Comparison of ENCODE assay signal across 10 cellular contexts in the genomic region with DNA sequence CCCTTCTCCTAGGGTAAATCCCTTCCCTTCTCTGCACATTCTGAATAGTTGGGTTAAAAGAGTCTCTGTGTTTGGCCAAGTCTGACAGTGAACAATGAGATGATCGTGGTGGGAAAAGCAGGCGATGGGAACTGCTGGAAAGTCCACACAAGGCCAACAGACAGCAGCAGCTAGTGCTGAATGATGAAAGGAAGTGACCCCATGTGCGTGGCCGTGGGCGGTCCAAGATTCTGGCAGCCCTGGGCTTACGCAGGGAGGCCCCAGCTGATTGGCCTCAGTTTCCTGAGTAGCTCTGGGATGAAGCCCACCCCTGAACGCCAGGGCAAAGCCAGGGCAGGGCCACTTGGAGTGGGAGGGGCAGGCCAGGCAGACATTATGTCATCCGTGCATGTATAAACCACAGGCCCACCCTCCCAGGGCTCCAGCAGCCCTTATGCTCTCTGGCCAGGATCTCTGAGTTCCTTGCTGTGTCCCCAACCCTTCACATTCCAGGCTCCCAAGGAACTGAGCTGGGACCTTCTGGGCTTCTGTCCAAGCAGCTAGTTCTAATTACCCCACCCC. TPM values are rescaled to one million over a fixed set of nuclear protein-coding genes. Genes with fewer than 3 reads are reported as not detected.
A peak's percentile ranks its signal among the peaks of the same experiment; 100 is the strongest.
DNase-seq lines count a peak whose midpoint lies in the region; ATAC-seq and TF ChIP-seq lines count a peak whose summit lies in the region.
"Had no signal": no experiment of that assay in that cellular context is flagged by ENCODE, and none has a peak within 500 bp of the region (broad histone marks: within the 10 kb centered on the region; RNA-seq: fewer than 3 reads in every experiment).

No MANE protein-coding gene starts in this region.

- H3K4me1 ChIP-seq in muscle layer of duodenum (ENCODE audit: control insufficient read depth in 1 of 2, insufficient read depth in 2 of 2, low read length in 2 of 2) (peaks cover 8 to 18% of the 10 kb centered on the region in 2 donors), upper lobe of right lung (peaks cover 17% of the 10 kb centered on the region)

- intact Hi-C loops in upper lobe of right lung (cut with DNase I), result no loop called here

- H3K36me3 ChIP-seq in muscle layer of duodenum (ENCODE audit: control insufficient read depth in 1 of 2, insufficient read depth in 2 of 2, low read length in 2 of 2), result no peaks in the 10 kb centered on the region
- no peaks in the 10 kb centered on the region for H3K36me3 ChIP-seq in upper lobe of right lung

- H3K27ac ChIP-seq in muscle layer of duodenum (ENCODE audit: low read length), result peak overlapping the region; percentile 76
- peak overlapping the region; percentile 62 for H3K27ac ChIP-seq in upper lobe of right lung

- ATAC-seq in upper lobe of right lung (peak; percentile 93), HG03565 (IDR thresholded peaks at IDR 0.05; ENCODE audit: unreplicated experiment) (no peak), HG02571 (IDR thresholded peaks at IDR 0.05; ENCODE audit: unreplicated experiment) (no peak), GM21360 (IDR thresholded peaks at IDR 0.05; ENCODE audit: unreplicated experiment) (no peak)

- H3K9me3 ChIP-seq in muscle layer of duodenum (ENCODE audit: control insufficient read depth in 1 of 2, low read length in 2 of 2) (no peaks in the 10 kb centered on the region), upper lobe of right lung (no peaks in the 10 kb centered on the region)

- peak overlapping the region in 1 of 2 donors; percentile 31 for H3K4me3 ChIP-seq in muscle layer of duodenum (ENCODE audit: low read depth in 1 of 2, low read length in 2 of 2)
- H3K4me3 ChIP-seq in upper lobe of right lung, result no peak overlapping the region

- DNase-seq in RPMI7951 (ENCODE audit: low read depth) (peak; percentile 47), fibroblast of peridontal ligament (ENCODE audit: extremely low read depth) (peak; percentile 85), upper lobe of right lung (peak; percentile 71), NCI-H2029 (lab: John Stamatoyannopoulos, UW) (no peak)
- DNase-seq: naive B cell, NCI-H187 treated with DMSO at 0.1 percent for 48 hours had no signal

- no peaks in the 10 kb centered on the region for H3K27me3 ChIP-seq in muscle layer of duodenum (ENCODE audit: low read depth, low read length)
- H3K27me3 ChIP-seq in upper lobe of right lung, result no peaks in the 10 kb centered on the region

- TF ChIP-seq CTCF in upper lobe of right lung (IDR thresholded peaks at IDR 0.05), result no peak

RNA-seq across cellular contexts. Expression of a gene that starts 57.8 kb away (rescaled TPM):
- total RNA-seq in RPMI7951 (2014; rRNA removed; shearing (Covaris generic)), result 13.5 and 16.9 TPM in 2 replicates
- 0.90 TPM for total RNA-seq in upper lobe of right lung
